In genomic region chr6:116102856-116103255, GRCh38 we compare ENCODE assay signal across 15 cellular contexts. TPM values are rescaled to one million over a fixed set of nuclear protein-coding genes. Genes with fewer than 3 reads are reported as not detected.
DNase-seq lines count a peak whose midpoint lies in the region; FAIRE-seq and TF ChIP-seq lines count a peak whose summit lies in the region.
"Had no signal": no experiment of that assay in that cellular context is flagged by ENCODE, and none has a peak within 500 bp of the region (broad histone marks: within the 10 kb centered on the region; RNA-seq: fewer than 3 reads in every experiment).

No MANE protein-coding gene starts in this region.

- H3K4me3 Mint-ChIP-seq in MCF 10A (ENCODE audit: unreplicated experiment) (no peak overlapping the region), type B pancreatic cell (peak overlapping the region; percentile 68)

- TF ChIP-seq EP300 in H1 (IDR thresholded peaks at IDR 0.05; ENCODE audit: borderline replicate concordance in 1 of 2, low read depth in 2 of 2, low read length in 2 of 2) = no peak

- H3K79me2 ChIP-seq in mammary epithelial cell (ENCODE audit: insufficient read depth, low read length) = peaks cover 45% of the 10 kb centered on the region
- no peaks in the 10 kb centered on the region for H3K79me2 ChIP-seq in OCI-LY1 (ENCODE audit: insufficient read depth, low read length)
- H3K79me2 ChIP-seq in H1 (ENCODE audit: control insufficient read depth in 1 of 2, insufficient read depth in 2 of 2, low read length in 2 of 2) = peaks cover 0 to 46% of the 10 kb centered on the region in 2 experiments; a peak in 2 of 4 replicates

- H3K9ac ChIP-seq in mammary epithelial cell (ENCODE audit: insufficient read depth, low read length) = no peak overlapping the region
- no peak overlapping the region; the same call in 1 of the 2 replicates for H3K9ac ChIP-seq in OCI-LY1 (ENCODE audit: low read length)
- H3K9ac ChIP-seq in H1 (replicated peaks in 1 of 4; ENCODE audit: extremely low read depth in 1 of 4, low read depth in 3 of 4, low read length in 3 of 4) = peak overlapping the region in 1 of 4 experiments; percentile 27; a peak in 1 of 7 replicates

- no peak overlapping the region for H2BK15ac ChIP-seq in H1 (ENCODE audit: low read length)

- in situ Hi-C loops in mammary epithelial cell (cut with MboI; ENCODE audit: low sequenced_read_pairs in 2 of 2) = loop anchor here in 1 of 2 donors (5.0 kb wide), 1 partner anchor 96 kb away; no protein-coding TSS in a partner anchor

- 99% methylated on average over 4 of the region's 4 CpGs for WGBS in mammary epithelial cell (ENCODE audit: low coverage, missing lambda C conversion rate)
- WGBS in H1 (ENCODE audit: extremely low coverage in 1 of 2, insufficient coverage in 1 of 2, insufficient read length in 1 of 2, insufficient replicate concordance in 2 of 2, low coverage in 1 of 2, low lambda C conversion rate in 2 of 2, missing lambda C conversion rate in 1 of 2), 2 experiments = 96% methylated on average over 4 of the region's 4 CpGs; no CpG with 5 or more reads in 1 of the 2 experiments

- no peaks in the 10 kb centered on the region for H3K27me3 ChIP-seq in mammary epithelial cell (ENCODE audit: insufficient read depth, low read length)
- H3K27me3 ChIP-seq in OCI-LY1 (ENCODE audit: insufficient read depth, low read length) = no peaks in the 10 kb centered on the region
- H3K27me3 ChIP-seq in H1 (replicated peaks in 1 of 4; ENCODE audit: control insufficient read depth in 3 of 4, extremely low read depth in 1 of 4, insufficient read depth in 3 of 4, low read length in 3 of 4) = no peaks in the 10 kb centered on the region
- H3K27me3 ChIP-seq: vagina had no signal

- H3K4me3 ChIP-seq in mammary epithelial cell (replicated peaks in 1 of 3; ENCODE audit: insufficient read depth in 1 of 3, low read depth in 2 of 3, low read length in 3 of 3) = no peak overlapping the region
- H3K4me3 ChIP-seq in OCI-LY1 (ENCODE audit: low read depth, low read length, poor library complexity, severe bottlenecking) = no peak overlapping the region
- no peak overlapping the region; a peak in 1 of 8 replicates for H3K4me3 ChIP-seq in H1 (ENCODE audit: extremely low read depth in 1 of 4, insufficient read depth in 2 of 4, low read depth in 3 of 4, low read length in 4 of 4)
- H3K4me3 ChIP-seq: vagina had no signal

- no peak for TF ChIP-seq RAD21 in H1 (IDR thresholded peaks at IDR 0.05 in 1 of 2, conservative IDR thresholded peaks at IDR 0.05 in 1 of 2; ENCODE audit: low read depth in 2 of 2, low read length in 2 of 2)

- no peak overlapping the region for H2AK5ac ChIP-seq in H1 (ENCODE audit: low read depth, low read length)

- POLR2A ChIA-PET in MCF 10A (lab: Yijun Ruan, JAX) = interaction anchor here (1.1 to 3.5 kb wide), 3 partner anchors 16 to 94 kb away, joined by 3 to 66 read pairs (median 21); partner anchors contain the start of gene FRK
- POLR2A ChIA-PET in H1 (lab: Charles Lee; ENCODE audit: partially characterized antibody) = interaction anchor here (2.8 to 3.8 kb wide), 2 partner anchors 8 to 14 kb away, joined by 16 to 18 read pairs; no protein-coding TSS in a partner anchor

- H3K4me1 ChIP-seq in mammary epithelial cell (ENCODE audit: insufficient read depth, low read length) = peaks cover 27% of the 10 kb centered on the region
- peaks cover 31% of the 10 kb centered on the region for H3K4me1 ChIP-seq in OCI-LY1 (ENCODE audit: insufficient read depth, low read length, severe bottlenecking)
- peaks cover 0 to 25% (median 21%) of the 10 kb centered on the region in 4 experiments for H3K4me1 ChIP-seq in H1 (replicated peaks in 1 of 4; ENCODE audit: control insufficient read depth in 3 of 4, insufficient read depth in 4 of 4, low read length in 3 of 4)

- no peak overlapping the region for H3K23ac ChIP-seq in H1 (ENCODE audit: insufficient read length)

- no peak overlapping the region for H2BK120ac ChIP-seq in H1 (replicated peaks; ENCODE audit: low read depth, low read length)

- H3K18ac ChIP-seq in H1 (ENCODE audit: extremely low read depth, low read length) = no peak overlapping the region

- H3K9me2 ChIP-seq in OCI-LY1 (ENCODE audit: low read depth, low read length) = no peaks in the 10 kb centered on the region

- no peaks in the 10 kb centered on the region; the same call in 1 of the 2 replicates for H3F3A ChIP-seq in OCI-LY1 (ENCODE audit: insufficient read depth, low read length)

- no peaks in the 10 kb centered on the region; the same call in 1 of the 2 replicates for H3K79me1 ChIP-seq in H1 (ENCODE audit: low read depth, low read length)

- H3K27ac Mint-ChIP-seq in MCF 10A (ENCODE audit: low read depth, unreplicated experiment) = no peak overlapping the region
- H3K27ac Mint-ChIP-seq in type B pancreatic cell = no peak overlapping the region

- BruUV-seq in mammary epithelial cell (replicated peaks; lab: Mats Ljungman, UMichigan) (no TSS peak), MCF 10A (replicated peaks; lab: Mats Ljungman, UMichigan) (no TSS peak)

- no peak overlapping the region for H3K27ac ChIP-seq in mammary epithelial cell (ENCODE audit: insufficient read depth, low read depth, low read length)
- H3K27ac ChIP-seq in OCI-LY1 (ENCODE audit: low read depth, low read length, poor library complexity, severe bottlenecking) = no peak overlapping the region
- H3K27ac ChIP-seq in H1 (ENCODE audit: low read depth, low read length) = no peak overlapping the region
- H3K27ac ChIP-seq: vagina had no signal

- H3K36me3 Mint-ChIP-seq in MCF 10A (ENCODE audit: insufficient read depth, unreplicated experiment) (peaks cover 5% of the 10 kb centered on the region), type B pancreatic cell (peaks cover 3% of the 10 kb centered on the region)

- FAIRE-seq in H1 (lab: Jason Lieb, UNC) = no peak

- TF ChIP-seq CTCF in mammary epithelial cell (conservative IDR thresholded peaks at IDR 0.05 in 1 of 2, IDR thresholded peaks at IDR 0.05 in 1 of 2; ENCODE audit: extremely low read depth in 1 of 2, insufficient read depth in 1 of 2, low read depth in 1 of 2, low read length in 2 of 2) (no peak), MCF 10A (IDR thresholded peaks at IDR 0.05; ENCODE audit: unreplicated experiment) (no peak), OCI-LY1 (IDR thresholded peaks at IDR 0.05; ENCODE audit: low read length) (no peak), H1 (IDR thresholded peaks at IDR 0.05; ENCODE audit: control extremely low read depth in 1 of 3, insufficient read depth in 1 of 3, low read depth in 1 of 3, low read length in 3 of 3) (no peak), type B pancreatic cell (conservative IDR thresholded peaks at IDR 0.05) (no peak), GM10266 (IDR thresholded peaks at IDR 0.05; ENCODE audit: control insufficient read depth, insufficient read depth, low read depth, missing control alignments) (no peak)

- H3K23me2 ChIP-seq in H1 (ENCODE audit: low read depth, low read length) = peaks cover 5% of the 10 kb centered on the region

- DNase-seq in mammary epithelial cell (no peak), MCF 10A (ENCODE audit: unreplicated experiment) (no peak), H1 (ENCODE audit: low read depth in 1 of 2, low spot score in 2 of 2) (no peak), type B pancreatic cell (ENCODE audit: extremely low spot score, unreplicated experiment) (no peak), GF-D8 (lab: John Stamatoyannopoulos, UW) (no peak), GM10266 (ENCODE audit: extremely low spot score) (no peak)
- no peak for DNase-seq in stimulated activated CD8-positive, alpha-beta memory T cell treated with anti-CD3 and anti-CD28 coated beads, Interleukin-4, amount 100 ng/mL, for 48 hours
- DNase-seq: activated CD4-positive, alpha-beta T cell treated with anti-CD3 and anti-CD28 coated beads for 36 hours; GDM1; islet precursor cell; NCI-H524; SHP77 treated with DMSO at 0.1 percent for 48 hours had no signal

- H3K56ac ChIP-seq in H1 (replicated peaks; ENCODE audit: insufficient read length, low read depth, low read length) = no peak overlapping the region

- no peak overlapping the region for H3K4ac ChIP-seq in H1 (replicated peaks; ENCODE audit: insufficient read length, low read depth, low read length)

- H2BK12ac ChIP-seq in H1 (ENCODE audit: low read depth, low read length) = no peak overlapping the region

- H3K27me3 Mint-ChIP-seq in MCF 10A (ENCODE audit: insufficient read depth, unreplicated experiment) (no peaks in the 10 kb centered on the region), type B pancreatic cell (no peaks in the 10 kb centered on the region)
- H3K27me3 Mint-ChIP-seq: activated CD4-positive, alpha-beta T cell treated with anti-CD3 and anti-CD28 coated beads for 36 hours had no signal

- H3K4me2 ChIP-seq in mammary epithelial cell (ENCODE audit: insufficient read depth, low read depth, low read length) (peak overlapping the region; percentile 86), OCI-LY1 (ENCODE audit: low read length) (peak overlapping the region; percentile 73; the same call in 1 of the 2 replicates), H1 (ENCODE audit: insufficient read depth in 1 of 2, low read depth in 2 of 2, low read length in 2 of 2) (peak overlapping the region; percentile 19 to 88; a peak in 2 of 4 replicates)

- no peak overlapping the region for H4K5ac ChIP-seq in H1 (ENCODE audit: insufficient read length, low read depth, low read length)

- dilution Hi-C loops in mammary epithelial cell (cut with HindIII; ENCODE audit: low sequenced_read_pairs) = no loop called here

- H2AFZ ChIP-seq in mammary epithelial cell (ENCODE audit: low read depth, low read length) = no peak overlapping the region
- no peak overlapping the region for H2AFZ ChIP-seq in OCI-LY1 (ENCODE audit: low read length)
- no peak overlapping the region for H2AFZ ChIP-seq in H1 (ENCODE audit: low read length)

- no peak overlapping the region for H4K8ac ChIP-seq in H1 (ENCODE audit: extremely low read depth, insufficient read depth, low read length)

- H3K36me3 ChIP-seq in mammary epithelial cell (ENCODE audit: insufficient read depth, low read length) (no peaks in the 10 kb centered on the region), OCI-LY1 (ENCODE audit: insufficient read depth, low read length) (peaks cover 5% of the 10 kb centered on the region; the same call in 1 of the 2 replicates), H1 (ENCODE audit: control insufficient read depth in 2 of 4, insufficient read depth in 4 of 4, low read length in 3 of 4) (peaks cover 0 to 3% (median 0%) of the 10 kb centered on the region in 4 experiments; a peak in 2 of 8 replicates)
- H3K36me3 ChIP-seq: vagina had no signal

- no peaks in the 10 kb centered on the region for H3K9me3 ChIP-seq in mammary epithelial cell (replicated peaks; ENCODE audit: insufficient read depth, low read length)
- H3K9me3 ChIP-seq in OCI-LY1 (ENCODE audit: low read length) = no peaks in the 10 kb centered on the region
- H3K9me3 ChIP-seq in H1 (ENCODE audit: insufficient read depth in 2 of 2, low read depth in 1 of 2, low read length in 1 of 2) = no peaks in the 10 kb centered on the region
- H3K9me3 ChIP-seq: vagina had no signal

- no peak overlapping the region for H2BK5ac ChIP-seq in H1 (ENCODE audit: low read depth, low read length)

- H3K4me1 Mint-ChIP-seq in MCF 10A (ENCODE audit: insufficient read depth, unreplicated experiment) (peaks cover 23% of the 10 kb centered on the region), type B pancreatic cell (ENCODE audit: unreplicated experiment) (peaks cover 45% of the 10 kb centered on the region)

- no peaks in the 10 kb centered on the region for H4K20me1 ChIP-seq in mammary epithelial cell (ENCODE audit: insufficient read depth, low read length)
- no peaks in the 10 kb centered on the region for H4K20me1 ChIP-seq in OCI-LY1 (ENCODE audit: insufficient read depth, low read length)
- H4K20me1 ChIP-seq in H1 (replicated peaks in 1 of 2; ENCODE audit: control insufficient read depth in 1 of 2, insufficient read depth in 2 of 2, low read length in 2 of 2) = no peaks in the 10 kb centered on the region

- H3K9me3 Mint-ChIP-seq in MCF 10A (ENCODE audit: unreplicated experiment) (no peaks in the 10 kb centered on the region), type B pancreatic cell (no peaks in the 10 kb centered on the region)

- no peak for TF ChIP-seq POLR2A in H1 (IDR thresholded peaks at IDR 0.05; ENCODE audit: control extremely low read depth in 1 of 2, low read depth in 2 of 2, low read length in 2 of 2)

- intact Hi-C loops in mammary epithelial cell (cut with micrococcal nuclease) (loop anchor here (10.0 kb wide), 1 partner anchor 472 kb away; the partner anchor contains the start of gene RWDD1), MCF 10A (cut with micrococcal nuclease) (no loop called here)

- H4K91ac ChIP-seq in H1 (replicated peaks; ENCODE audit: insufficient read length, low read length) = no peak overlapping the region

- no peak overlapping the region for H2BK20ac ChIP-seq in H1 (ENCODE audit: low read length)

- H3K14ac ChIP-seq in H1 (ENCODE audit: insufficient read length) = no peak overlapping the region

- CTCF ChIA-PET in mammary epithelial cell (lab: Charles Lee; ENCODE audit: low non-redundant PET) (no interaction called here), MCF 10A (lab: Yijun Ruan, JAX) (interaction anchor here (1.6 to 3.5 kb wide), 4 partner anchors 10 to 90 kb away, joined by 3 to 32 read pairs (median 13); partner anchors contain the start of gene FRK), H1 (lab: Charles Lee; ENCODE audit: partially characterized antibody) (interaction anchor here (1.1 to 3.8 kb wide), 3 partner anchors 10 to 40 kb away, joined by 3 to 32 read pairs (median 5); no protein-coding TSS in a partner anchor)

RNA-seq across cellular contexts. Expression of gene NT5DC1, which starts 2.2 kb away (rescaled TPM):
- total RNA-seq in mammary epithelial cell (10 to 100 TPM; 11.3 to 47.6 TPM), MCF 10A (2022) (16.5 and 27.6 TPM in 2 replicates), type B pancreatic cell (ENCODE audit: low replicate concordance) (36.1 and 36.7 TPM in 2 replicates)
- polyA plus RNA-seq in mammary epithelial cell (35.1 TPM), H1 (2011; rRNA removed) (25.3 and 27.3 TPM in 2 replicates)
- polyA minus RNA-seq in mammary epithelial cell = 46.5 TPM
- 72.7 and 77.9 TPM in 2 replicates for total RNA-seq in H1 (2021; fragmentation: NEBNext Ultra II Directional; extraction: Animal tissue kit (Norgen Biotek cat#: 25700))
- polyA plus RNA-seq in H1 (2011; cell fraction: cytosol; rRNA removed) = 36.4 TPM
- polyA plus RNA-seq in H1 (2011; cell fraction: nucleus; rRNA removed) = 27.3 TPM
- 55.9 to 81.2 TPM (median 63.0 TPM) in 4 replicates for polyA plus RNA-seq in H1 (2012, experiment 1 of 2)
- 6.6 TPM for polyA plus RNA-seq in H1 (2012, experiment 2 of 2)
- polyA plus RNA-seq in H1 (2013, experiment 1 of 2) = 16.0 TPM
- polyA plus RNA-seq in H1 (2013, experiment 2 of 2) = 16.9 TPM
- 54.2 and 66.1 TPM in 2 replicates for polyA minus RNA-seq in H1 (2011; rRNA and poly(A)+ RNA removed)
- 68.4 TPM for polyA minus RNA-seq in H1 (2011; cell fraction: cytosol; rRNA and poly(A)+ RNA removed)
- 79.8 TPM for polyA minus RNA-seq in H1 (2011; cell fraction: nucleus; rRNA and poly(A)+ RNA removed)

RNA-seq across cellular contexts. Expression of gene COL10A1, which starts 23.1 kb away (rescaled TPM):
- not detected for total RNA-seq in mammary epithelial cell
- polyA plus RNA-seq in mammary epithelial cell = not detected
- polyA minus RNA-seq in mammary epithelial cell = not detected
- total RNA-seq in MCF 10A (2022) = not detected in 2 replicates
- not detected in 2 replicates for total RNA-seq in H1 (2021; fragmentation: NEBNext Ultra II Directional; extraction: Animal tissue kit (Norgen Biotek cat#: 25700))
- polyA plus RNA-seq in H1 (2011; rRNA removed) = not detected in 2 replicates
- not detected for polyA plus RNA-seq in H1 (2011; cell fraction: cytosol; rRNA removed)
- not detected for polyA plus RNA-seq in H1 (2011; cell fraction: nucleus; rRNA removed)
- polyA plus RNA-seq in H1 (2012, experiment 1 of 2) = 0.13 to 0.22 TPM (median 0.16 TPM) in 4 replicates
- not detected for polyA plus RNA-seq in H1 (2012, experiment 2 of 2)
- 0.32 TPM for polyA plus RNA-seq in H1 (2013, experiment 1 of 2)
- 0.15 TPM for polyA plus RNA-seq in H1 (2013, experiment 2 of 2)
- polyA minus RNA-seq in H1 (2011; rRNA and poly(A)+ RNA removed) = not detected in 2 replicates
- polyA minus RNA-seq in H1 (2011; cell fraction: cytosol; rRNA and poly(A)+ RNA removed) = not detected
- not detected for polyA minus RNA-seq in H1 (2011; cell fraction: nucleus; rRNA and poly(A)+ RNA removed)
- 0.14 TPM in 2 replicates for total RNA-seq in type B pancreatic cell (ENCODE audit: low replicate concordance)
- total RNA-seq: activated CD4-positive, alpha-beta T cell treated with anti-CD3 and anti-CD28 coated beads for 36 hours; vagina had no signal
- polyA plus RNA-seq: neural cell had no signal

RNA-seq across cellular contexts. Expression of gene FRK, which starts 42.2 kb away (rescaled TPM):
- total RNA-seq in mammary epithelial cell (1 to 10 TPM; 3.2 to 6.2 TPM), MCF 10A (2022) (0.82 and 0.98 TPM in 2 replicates), type B pancreatic cell (ENCODE audit: low replicate concordance) (6.2 and 13.2 TPM in 2 replicates)
- polyA plus RNA-seq in mammary epithelial cell (1.4 TPM), H1 (2011; rRNA removed) (0.06 and 0.11 TPM in 2 replicates)
- polyA minus RNA-seq in mammary epithelial cell = 7.8 TPM
- total RNA-seq in H1 (2021; fragmentation: NEBNext Ultra II Directional; extraction: Animal tissue kit (Norgen Biotek cat#: 25700)) = 0.19 and 0.24 TPM in 2 replicates
- 0.12 TPM for polyA plus RNA-seq in H1 (2011; cell fraction: cytosol; rRNA removed)
- polyA plus RNA-seq in H1 (2011; cell fraction: nucleus; rRNA removed) = 0.06 TPM
- polyA plus RNA-seq in H1 (2012, experiment 1 of 2) = 0.05 to 0.10 TPM (median 0.06 TPM) in 4 replicates
- polyA plus RNA-seq in H1 (2012, experiment 2 of 2) = not detected
- 0.08 TPM for polyA plus RNA-seq in H1 (2013, experiment 1 of 2)
- 0.07 TPM for polyA plus RNA-seq in H1 (2013, experiment 2 of 2)
- 0.25 and 0.41 TPM in 2 replicates for polyA minus RNA-seq in H1 (2011; rRNA and poly(A)+ RNA removed)
- 0.07 TPM for polyA minus RNA-seq in H1 (2011; cell fraction: cytosol; rRNA and poly(A)+ RNA removed)
- polyA minus RNA-seq in H1 (2011; cell fraction: nucleus; rRNA and poly(A)+ RNA removed) = 0.60 TPM
- polyA plus RNA-seq: neural cell had no signal
